21 cellular contexts compared by ENCODE assay signal in the genomic region with DNA sequence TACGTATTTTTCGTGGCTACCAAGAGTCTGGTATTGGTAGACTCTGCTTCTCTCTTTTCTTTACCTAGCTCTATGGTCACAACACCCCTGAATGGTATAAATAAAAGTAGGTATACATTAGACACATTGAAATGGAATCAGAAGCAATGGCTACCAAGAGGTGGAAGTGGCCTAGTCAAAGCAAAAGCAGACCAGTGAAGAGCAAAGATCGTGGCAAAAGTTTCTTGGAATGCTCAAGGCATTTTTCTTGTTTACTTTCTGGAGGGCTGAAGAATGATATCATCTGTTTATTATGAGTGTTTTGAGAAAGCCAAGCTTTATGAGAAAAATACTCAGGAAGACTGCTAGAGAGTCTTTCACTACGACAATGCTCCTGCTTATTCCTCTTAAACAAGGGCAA. TPM values are rescaled to one million over a fixed set of nuclear protein-coding genes. Genes with fewer than 3 reads are reported as not detected.
DNase-seq lines count a peak whose midpoint lies in the region.
"Had no signal": no experiment of that assay in that cellular context is flagged by ENCODE, and none has a peak within 500 bp of the region (broad histone marks: within the 10 kb centered on the region; RNA-seq: fewer than 3 reads in every experiment).

No MANE protein-coding gene starts in this region.

- no peak overlapping the region for H3K9ac ChIP-seq in Karpas-422 (ENCODE audit: low read length)

- no peak overlapping the region for H3K4me2 ChIP-seq in Karpas-422 (ENCODE audit: low read depth, low read length, poor library complexity, severe bottlenecking)
- H3K4me2 ChIP-seq: GM23338 had no signal

- H3K79me2 ChIP-seq in Karpas-422 (ENCODE audit: low read length) = no peaks in the 10 kb centered on the region

- H3K9me2 ChIP-seq in Karpas-422 (replicated peaks; ENCODE audit: insufficient read depth, low read length) = no peaks in the 10 kb centered on the region

- no peaks in the 10 kb centered on the region for H4K20me1 ChIP-seq in Karpas-422 (ENCODE audit: insufficient read depth, low read depth, low read length)

- no peaks in the 10 kb centered on the region; the same call in 1 of the 2 replicates for H3K27me3 ChIP-seq in Karpas-422 (ENCODE audit: low read length)
- H3K27me3 ChIP-seq: uterus had no signal

- peak; percentile 21 for DNase-seq in AG20443 (ENCODE audit: low spot score)
- DNase-seq in M059J (ENCODE audit: low read depth) = peak; percentile 62
- peak; percentile 50 for DNase-seq in fibroblast of gingiva (ENCODE audit: low read depth)
- peak; percentile 9 for DNase-seq in myocyte (ENCODE audit: low read depth)
- no peak for DNase-seq in NCI-H146 (lab: John Stamatoyannopoulos, UW)
- DNase-seq in Karpas-422 = no peak
- no peak for DNase-seq in stimulated activated CD4-positive, alpha-beta T cell treated with anti-CD3 and anti-CD28 coated beads, Interleukin-4, amount 100 ng/mL, for 4 hours
- DNase-seq in activated T-cell treated with anti-CD3 and anti-CD28 coated beads, Interleukin-2, amount 50 U/mL, for 1 hour = no peak
- DNase-seq: activated CD4-positive, alpha-beta T cell treated with anti-CD3 and anti-CD28 coated beads, Interleukin-2, amount 10 ng/mL, durations not matched to agents 7 days and 5 days; activated CD8-positive, alpha-beta memory T cell treated with anti-CD3 and anti-CD28 coated beads, Interleukin-2, amount 50 U/mL, for 4 hours; activated effector memory CD4-positive, alpha-beta T cell treated with anti-CD3 and anti-CD28 coated beads, Interleukin-2, amount 50 U/mL, for 16 hours; effector memory CD4-positive, alpha-beta T cell; NCI-H1105 treated with DMSO at 0.1 percent for 48 hours; NCI-H526; nephron progenitor cell; psoas muscle; spleen; stimulated activated CD8-positive, alpha-beta memory T cell treated with anti-CD3 and anti-CD28 coated beads, Interleukin-4, amount 100 ng/mL, for 48 hours; SW 1271; uterus had no signal

- H3K4me1 ChIP-seq in Karpas-422 (ENCODE audit: low read length) = no peaks in the 10 kb centered on the region
- H3K4me1 ChIP-seq: psoas muscle, spleen, uterus had no signal

- H2AFZ ChIP-seq in Karpas-422 (ENCODE audit: low read length) = no peak overlapping the region
- H2AFZ ChIP-seq: GM23338 had no signal

- H3K36me3 ChIP-seq in Karpas-422 (ENCODE audit: insufficient read depth, low read length) = no peaks in the 10 kb centered on the region
- H3K36me3 ChIP-seq: spleen, uterus had no signal

- no peaks in the 10 kb centered on the region for H3K9me3 ChIP-seq in Karpas-422 (ENCODE audit: low read length)
- H3K9me3 ChIP-seq: psoas muscle, spleen, uterus had no signal

- H3K4me3 ChIP-seq in Karpas-422 (ENCODE audit: low read length) = no peak overlapping the region
- H3K4me3 ChIP-seq: GM23338, psoas muscle, spleen, uterus had no signal

- no peak overlapping the region for H3K27ac ChIP-seq in Karpas-422 (ENCODE audit: low read length)
- H3K27ac ChIP-seq: psoas muscle, spleen, uterus had no signal

RNA-seq across cellular contexts. Expression of gene MOCS1, which starts 28.6 kb away (rescaled TPM):
- total RNA-seq in M059J (2014; rRNA removed; shearing (Covaris generic)) = 5.9 and 7.0 TPM in 2 replicates
- 12.8 and 14.6 TPM in 2 replicates for total RNA-seq in myocyte
- 13.6 TPM for polyA plus RNA-seq in myocyte (2012)
- not detected in 2 replicates for total RNA-seq in Karpas-422 (2014; rRNA removed; shearing (Covaris generic); ENCODE audit: low replicate concordance)

Comparison
In these comparisons a context has a peak if more than half of its experiments do, and no peak if none do; other contexts are left out.
1. DNase-seq: peak in AG20443 (single experiment), M059J (single experiment), fibroblast of gingiva (single experiment) and myocyte (single experiment); none in NCI-H146 (single experiment), Karpas-422 (single experiment), stimulated activated CD4-positive, alpha-beta T cell treated with anti-CD3 and anti-CD28 coated beads, Interleukin-4, amount 100 ng/mL, for 4 hours (0 of 2) and activated T-cell treated with anti-CD3 and anti-CD28 coated beads, Interleukin-2, amount 50 U/mL, for 1 hour (single experiment).